ENCODE assay signal across 8 cellular contexts in genomic region chr11:119148855-119149370, GRCh38. TPM values are rescaled to one million over a fixed set of nuclear protein-coding genes. Genes with fewer than 3 reads are reported as not detected.
DNase-seq lines count a peak whose midpoint lies in the region; ATAC-seq and TF ChIP-seq lines count a peak whose summit lies in the region.

Gene ABCG4 (plus strand): TSS chr11:119149052. CDS start chr11:119149966, 914 bp downstream.

- no peak within 1 kb of the TSS for H3K9ac ChIP-seq in SK-N-MC (ENCODE audit: insufficient read length)

- H3K27ac Mint-ChIP-seq in GM23338 = no peak within 1 kb of the TSS
- no peak within 1 kb of the TSS for H3K27ac Mint-ChIP-seq in chondrocyte (ENCODE audit: unreplicated experiment)

- H3K79me2 ChIP-seq in GM23338 (replicated peaks; ENCODE audit: insufficient read depth) = no peaks in the 10 kb centered on the region

- H3K4me1 ChIP-seq in GM23338 (ENCODE audit: insufficient read depth) (peaks cover 15% of the 10 kb centered on the region), thymus (ENCODE audit: control insufficient read depth, insufficient read depth, low read length) (peaks cover 23% of the 10 kb centered on the region)

- H3K36me3 ChIP-seq in GM23338 (ENCODE audit: insufficient read depth) = no peaks in the 10 kb centered on the region
- H3K36me3 ChIP-seq in SK-N-MC (ENCODE audit: insufficient read depth, low read length) = no peaks in the 10 kb centered on the region
- H3K36me3 ChIP-seq in thymus (ENCODE audit: control insufficient read depth, insufficient read depth) = no peaks in the 10 kb centered on the region

- peak within 1 kb of the TSS; percentile 96 for H3K4me2 ChIP-seq in GM23338

- TF ChIP-seq POLR2A in GM18505 (IDR thresholded peaks at IDR 0.05; ENCODE audit: borderline replicate concordance, extremely low read depth, insufficient read depth, insufficient read length) = no peak

- ATAC-seq in GM23338 (peak; percentile 51), GM18505 (IDR thresholded peaks at IDR 0.05; ENCODE audit: unreplicated experiment) (no peak)

- H3K27me3 ChIP-seq in GM23338 (ENCODE audit: insufficient read depth) (peaks cover 64% of the 10 kb centered on the region), thymus (ENCODE audit: control insufficient read depth, insufficient read depth) (peaks cover 22% of the 10 kb centered on the region)

- H3K4me3 ChIP-seq in GM23338 = peak within 1 kb of the TSS; percentile 84
- peak within 1 kb of the TSS; percentile 79 for H3K4me3 ChIP-seq in SK-N-MC
- H3K4me3 ChIP-seq in thymus (ENCODE audit: low read length) = peak within 1 kb of the TSS; percentile 63

- 0 out of 2 replicates have a peak, but pooled peaks cover 20% of the 10 kb centered on the region for H3F3A ChIP-seq in GM23338 (replicated peaks; ENCODE audit: low read depth)

- H3K9me3 ChIP-seq in SK-N-MC (ENCODE audit: low read depth, low read length) = no peaks in the 10 kb centered on the region
- H3K9me3 ChIP-seq in thymus (ENCODE audit: control insufficient read depth) = no peaks in the 10 kb centered on the region

- H3K4me1 Mint-ChIP-seq in GM23338 (peaks cover 24% of the 10 kb centered on the region), chondrocyte (ENCODE audit: low read depth) (peaks cover 9% of the 10 kb centered on the region)

- H3K36me3 Mint-ChIP-seq in GM23338 (ENCODE audit: low read depth) = no peaks in the 10 kb centered on the region; the same call in 2 of the 3 replicates
- H3K36me3 Mint-ChIP-seq in chondrocyte (ENCODE audit: low read depth) = no peaks in the 10 kb centered on the region

- WGBS in thymus = under 1% methylated on average over 58 of the region's 58 CpGs

- H3K27me3 Mint-ChIP-seq in GM23338 (ENCODE audit: insufficient read depth, low read depth, poor library complexity) (peaks cover 53% of the 10 kb centered on the region), chondrocyte (ENCODE audit: low read depth) (peaks cover 5% of the 10 kb centered on the region)

- H2AFZ ChIP-seq in GM23338 = peak within 1 kb of the TSS; percentile 99

- TF ChIP-seq CTCF in GM23338 (conservative IDR thresholded peaks at IDR 0.05; ENCODE audit: low read depth in 2 of 2) = no peak
- no peak for TF ChIP-seq CTCF in chondrocyte (IDR thresholded peaks at IDR 0.05)

- H3K9me2 ChIP-seq in GM23338 (ENCODE audit: insufficient read depth) = no peaks in the 10 kb centered on the region

- H3K4me3 Mint-ChIP-seq in GM23338 (peak within 1 kb of the TSS; percentile 81), chondrocyte (ENCODE audit: unreplicated experiment) (peak within 1 kb of the TSS; percentile 70)

- H3K27ac ChIP-seq in GM23338 (ENCODE audit: low read depth) = no peak within 1 kb of the TSS
- no peak within 1 kb of the TSS for H3K27ac ChIP-seq in SK-N-MC
- peak within 1 kb of the TSS; percentile 56 for H3K27ac ChIP-seq in thymus (ENCODE audit: low read depth)

- no peaks in the 10 kb centered on the region for H4K20me1 ChIP-seq in GM23338 (replicated peaks; ENCODE audit: insufficient read depth)

- DNase-seq in GM23338 (ENCODE audit: low spot score) (peak; percentile 70), SK-N-MC (ENCODE audit: low read depth, low spot score) (no peak), chondrocyte (ENCODE audit: low spot score) (peak; percentile 88), lung microvascular endothelial cell (ENCODE audit: low read depth in 2 of 2) (peak; percentile 18 to 20), NK-92 (lab: John Stamatoyannopoulos, UW; ENCODE audit: unreplicated experiment) (no peak), NCI-H446 treated with DMSO at 0.1 percent for 48 hours (lab: John Stamatoyannopoulos, UW) (no peak)

- no peaks in the 10 kb centered on the region; the same call in 2 of the 3 replicates for H3K9me3 Mint-ChIP-seq in GM23338
- H3K9me3 Mint-ChIP-seq in chondrocyte (ENCODE audit: low read depth) = no peaks in the 10 kb centered on the region

TF ChIP-seq in GM23338, 12 proteins besides CTCF, POLR2A, EP300 and RAD21:
- TF ChIP-seq EZH2 (IDR thresholded peaks at IDR 0.05; ENCODE audit: low read depth, unreplicated experiment) (peak; percentile 52), STAT1 (IDR thresholded peaks at IDR 0.05; ENCODE audit: unreplicated experiment) (no peak), POLR2AphosphoS5 (IDR thresholded peaks at IDR 0.05; ENCODE audit: low read depth) (no peak), ZNF331 (CRISPR knock-in tag; IDR thresholded peaks at IDR 0.05; ENCODE audit: low read depth) (no peak), JUNB (IDR thresholded peaks at IDR 0.05; ENCODE audit: unreplicated experiment) (no peak), ZNF462 (CRISPR knock-in tag; IDR thresholded peaks at IDR 0.05) (no peak)
TF ChIP-seq in GM23338: peak in this region for 1.

RNA-seq across cellular contexts. Expression of gene ABCG4, which starts in this region (rescaled TPM):
- 1.0 and 1.2 TPM in 2 replicates for total RNA-seq in GM23338 (2014; rRNA removed; shearing (Covaris generic))
- 0.58 and 0.94 TPM in 2 replicates for polyA plus RNA-seq in GM23338 (2016; fragmentation: Nextera tagmentation; extraction: Ambion mirVana)
- 0.80 to 2.5 TPM (median 2.0 TPM) in 3 replicates for total RNA-seq in chondrocyte
- total RNA-seq in lung microvascular endothelial cell = 0.22 TPM in 1 of 2 replicates, not detected in the other
- polyA plus RNA-seq in thymus = 2.8 TPM

Comparison
In these comparisons a context has a peak if more than half of its experiments do, and no peak if none do; other contexts are left out.
1. Peak in DNase-seq in lung microvascular endothelial cell; RNA of the gene not detected or under 1 TPM.
2. DNase-seq: peak in GM23338 (single experiment) and chondrocyte (single experiment); none in SK-N-MC (single experiment), NK-92 (single experiment) and NCI-H446 treated with DMSO at 0.1 percent for 48 hours (single experiment).
3. Peak in every context shown above with its lines, with median percentiles within 50 percentile points of each other: H3K4me3 ChIP-seq.